9 cellular contexts compared by ENCODE assay signal in the genomic region with DNA sequence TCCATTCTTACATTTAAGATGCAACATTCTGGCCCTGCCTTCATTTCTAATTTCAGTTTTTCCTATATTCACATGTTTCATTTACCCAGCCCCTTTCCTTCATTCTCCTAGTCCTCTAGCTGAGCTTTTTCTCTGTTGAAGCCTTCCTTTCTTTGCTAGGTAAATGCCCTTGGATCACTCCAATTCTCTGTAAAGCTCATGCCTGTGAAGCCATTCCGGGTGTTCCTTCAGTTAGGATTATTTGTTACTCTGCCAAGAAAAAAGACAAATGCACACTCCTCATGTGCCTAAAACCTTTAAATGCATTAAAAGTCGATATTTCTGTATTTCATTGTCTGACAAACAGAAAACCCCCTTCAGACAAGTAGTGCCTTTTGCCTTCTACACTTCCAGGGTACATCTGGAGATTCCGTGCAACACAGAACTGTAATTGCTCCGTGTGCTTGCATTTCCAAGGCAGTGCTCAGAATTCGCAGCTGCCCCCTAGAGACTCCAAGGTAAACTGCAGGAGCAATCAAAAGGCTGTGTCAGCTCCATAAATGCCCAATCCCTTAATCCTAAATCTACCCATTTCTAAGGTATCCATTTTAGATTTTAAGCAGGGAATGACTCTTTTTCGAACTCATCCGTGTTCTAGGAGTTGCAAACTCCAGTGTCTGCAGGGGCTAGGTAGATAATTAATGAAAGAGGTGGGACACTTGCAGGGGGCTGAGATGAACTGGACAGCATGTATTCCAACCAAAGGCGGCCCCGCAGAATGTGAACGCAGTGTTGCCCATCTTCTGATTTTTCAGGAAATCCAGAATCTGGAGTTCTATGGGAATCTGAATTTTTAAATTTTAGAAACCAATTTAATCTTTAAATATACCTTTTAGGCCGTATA.
DNase-seq lines count a peak whose midpoint lies in the region; ATAC-seq, FAIRE-seq and TF ChIP-seq lines count a peak whose summit lies in the region.
"Had no signal": no experiment of that assay in that cellular context is flagged by ENCODE, and none has a peak within 500 bp of the region (broad histone marks: within the 10 kb centered on the region; RNA-seq: fewer than 3 reads in every experiment).

No MANE protein-coding gene starts in this region.

- H3K27me3 Mint-ChIP-seq in Calu3 (ENCODE audit: unreplicated experiment) = no peaks in the 10 kb centered on the region

- peaks cover 16% of the 10 kb centered on the region for H3K4me1 Mint-ChIP-seq in Calu3 (ENCODE audit: low read depth, unreplicated experiment)

- peaks cover 2% of the 10 kb centered on the region for H3K9me3 Mint-ChIP-seq in Calu3 (ENCODE audit: low read depth, unreplicated experiment)
- H3K9me3 Mint-ChIP-seq: T-cell had no signal

- no peaks in the 10 kb centered on the region for H3K79me2 ChIP-seq in SK-N-SH (ENCODE audit: insufficient read depth)

- WGBS in SK-N-SH (ENCODE audit: low lambda C conversion rate) = 33% methylated on average over 11 of the region's 11 CpGs

- intact Hi-C loops in Calu3 (cut with micrococcal nuclease; ENCODE audit: unreplicated experiment) (loop anchor here (1.0 to 10.0 kb wide), 2 partner anchors 126 to 383 kb away; no protein-coding TSS in a partner anchor), mucosa of descending colon (cut with DNase I, micrococcal nuclease) (no loop called here)

- no peaks in the 10 kb centered on the region for H4K20me1 ChIP-seq in SK-N-SH (ENCODE audit: insufficient read depth)

- ATAC-seq in esophagus mucosa = peak; percentile 64
- peak; percentile 91 for ATAC-seq in mucosa of descending colon
- ATAC-seq: T-cell had no signal

- no peak for TF ChIP-seq EP300 in SK-N-SH (IDR thresholded peaks at IDR 0.05; ENCODE audit: borderline replicate concordance in 1 of 2, low read depth in 1 of 2, low read length in 1 of 2)

- peak; percentile 85 for TF ChIP-seq CTCF in Calu3 (IDR thresholded peaks at IDR 0.05; ENCODE audit: unreplicated experiment)
- peak; percentile 72 for TF ChIP-seq CTCF in SK-N-SH (IDR thresholded peaks at IDR 0.05)
- peak; percentile 79 for TF ChIP-seq CTCF in mucosa of descending colon (IDR thresholded peaks at IDR 0.05)

- H3K27me3 ChIP-seq in SK-N-SH (ENCODE audit: insufficient read depth) = peaks cover 8% of the 10 kb centered on the region; the same call in 1 of the 2 replicates

- H3K4me2 ChIP-seq in SK-N-SH = no peak overlapping the region

- no peak overlapping the region for H3K4me3 ChIP-seq in Jurkat, Clone E6-1 (ENCODE audit: low read length)
- H3K4me3 ChIP-seq in SK-N-SH (ENCODE audit: low read depth in 2 of 2, low read length in 1 of 2) (no peak overlapping the region; a peak in 1 of 4 replicates), mucosa of descending colon (no peak overlapping the region)

- DNase-seq in Calu3 (peak; percentile 62), GM19240 (ENCODE audit: insufficient read length, low spot score) (peak; percentile 23), SK-N-SH (peak; percentile 32), mucosa of descending colon (peak in 2 of 3 donors; percentile 37 to 76), urothelium cell line (ENCODE audit: low spot score) (peak; percentile 78)
- DNase-seq in Jurkat, Clone E6-1 (ENCODE audit: low read depth, low spot score) = peak; percentile 19
- DNase-seq in NK-92 treated with Interleukin-12 subunit alpha and Interleukin-12 subunit beta, amount 100 ng/mL, for 24 hours (lab: John Stamatoyannopoulos, UW) = no peak

- no peak overlapping the region for H3K27ac ChIP-seq in SK-N-SH (ENCODE audit: low read depth in 2 of 2, low read length in 1 of 2)

- no peaks in the 10 kb centered on the region for H3K36me3 Mint-ChIP-seq in Calu3 (ENCODE audit: insufficient read depth, unreplicated experiment)
- H3K36me3 Mint-ChIP-seq: T-cell had no signal

- CTCF ChIA-PET in Calu3 (lab: Charles Lee) = interaction anchor here (1.4 to 1.6 kb wide), 4 partner anchors 281 to 406 kb away, joined by 3 to 12 read pairs (median 10); no protein-coding TSS in a partner anchor
- CTCF ChIA-PET in SK-N-SH (lab: Yijun Ruan, JAX) = interaction anchor here (0.7 to 3.1 kb wide), 17 partner anchors 8 to 405 kb away, joined by 3 to 18 read pairs (median 4); no protein-coding TSS in a partner anchor

- H3K36me3 ChIP-seq in SK-N-SH (replicated peaks in 1 of 2; ENCODE audit: control insufficient read depth in 1 of 2, insufficient read depth in 2 of 2, low read length in 1 of 2) (no peaks in the 10 kb centered on the region), mucosa of descending colon (ENCODE audit: low read depth) (no peaks in the 10 kb centered on the region)

- H2AFZ ChIP-seq in SK-N-SH (ENCODE audit: low read depth) = no peak overlapping the region

- no peak overlapping the region for H3K4me3 Mint-ChIP-seq in Calu3 (ENCODE audit: low read depth, unreplicated experiment)
- H3K4me3 Mint-ChIP-seq: T-cell had no signal

- BruUV-seq in Calu3 (replicated peaks; lab: Mats Ljungman, UMichigan) = no TSS peak

- H3K9ac ChIP-seq in SK-N-SH = no peak overlapping the region

- POLR2A ChIA-PET in SK-N-SH (lab: Yijun Ruan, JAX) = no interaction called here

- H3K9me2 ChIP-seq in SK-N-SH = no peaks in the 10 kb centered on the region

- H3K27ac Mint-ChIP-seq in Calu3 (ENCODE audit: unreplicated experiment) = no peak overlapping the region
- H3K27ac Mint-ChIP-seq: T-cell had no signal

- H3K9me3 ChIP-seq in SK-N-SH = no peaks in the 10 kb centered on the region
- H3K9me3 ChIP-seq in mucosa of descending colon = no peaks in the 10 kb centered on the region

- FAIRE-seq in urothelium cell line (lab: Jason Lieb, UNC) = peak; percentile 73

- no peaks in the 10 kb centered on the region for H3F3A ChIP-seq in SK-N-SH (replicated peaks; ENCODE audit: insufficient read depth)

- peak; percentile 69 for TF ChIP-seq RAD21 in SK-N-SH (IDR thresholded peaks at IDR 0.05; ENCODE audit: low read length)

- no peaks in the 10 kb centered on the region for H3K4me1 ChIP-seq in SK-N-SH (ENCODE audit: control insufficient read depth in 1 of 2, insufficient read depth in 2 of 2, low read depth in 1 of 2, low read length in 1 of 2)
- H3K4me1 ChIP-seq in mucosa of descending colon (ENCODE audit: low read depth) = no peaks in the 10 kb centered on the region

TF ChIP-seq in SK-N-SH, 30 proteins besides CTCF, POLR2A, EP300 and RAD21:
- TF ChIP-seq MXI1 (IDR thresholded peaks at IDR 0.05; ENCODE audit: low read depth, low read length) (no peak), SMC3 (IDR thresholded peaks at IDR 0.05; ENCODE audit: low read depth, low read length) (peak; percentile 42)
